Comparison of ENCODE assay signal across 8 cellular contexts in the genomic region with DNA sequence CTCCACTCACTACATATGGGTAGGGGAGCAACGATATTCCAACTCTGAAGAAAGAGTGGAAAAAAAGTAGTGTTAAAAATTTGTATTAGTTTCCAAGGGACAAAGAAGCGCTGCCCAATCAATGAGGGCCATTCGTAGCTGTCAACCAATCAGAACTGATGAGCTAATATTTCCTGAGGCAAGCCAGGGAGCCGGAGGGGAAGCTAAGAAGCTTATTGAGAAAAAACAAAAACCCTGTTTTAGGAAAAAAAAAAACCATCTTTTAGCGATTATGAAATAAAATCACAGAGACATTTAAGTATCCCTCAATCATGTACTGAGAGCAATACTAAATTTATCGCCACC.
DNase-seq lines count a peak whose midpoint lies in the region; ATAC-seq and TF ChIP-seq lines count a peak whose summit lies in the region.

No MANE protein-coding gene starts in this region.

- H3K4me3 ChIP-seq in GM12864 (ENCODE audit: low read depth, low read length): peak overlapping the region; percentile 65

- peak overlapping the region; percentile 100 for H3K27ac Mint-ChIP-seq in stimulated activated naive B cell treated with anti-CD40 and anti-IgM and Interleukin-4, amounts not matched to agents 10 μg/mL and 1 μg/mL and 100 μg/mL, for 72 hours

- TF ChIP-seq CTCF in 22Rv1 (IDR thresholded peaks at IDR 0.05) (no peak), GM12864 (IDR thresholded peaks at IDR 0.05; ENCODE audit: low read depth, low read length, missing control alignments) (no peak)

- peaks cover 3 to 6% of the 10 kb centered on the region in 2 donors for H3K9me3 Mint-ChIP-seq in stimulated activated naive B cell treated with anti-CD40 and anti-IgM and Interleukin-4, amounts not matched to agents 10 μg/mL and 1 μg/mL and 100 μg/mL, for 72 hours

- peaks cover 31 to 37% of the 10 kb centered on the region in 2 donors for H3K4me1 Mint-ChIP-seq in stimulated activated naive B cell treated with anti-CD40 and anti-IgM and Interleukin-4, amounts not matched to agents 10 μg/mL and 1 μg/mL and 100 μg/mL, for 72 hours

- H3K4me3 Mint-ChIP-seq in stimulated activated naive B cell treated with anti-CD40 and anti-IgM and Interleukin-4, amounts not matched to agents 10 μg/mL and 1 μg/mL and 100 μg/mL, for 72 hours: peak overlapping the region; percentile 88 to 99

- ATAC-seq in stimulated activated naive B cell treated with anti-CD40 and anti-IgM and Interleukin-4, amounts not matched to agents 10 μg/mL and 1 μg/mL and 100 μg/mL, for 72 hours (replicated peaks): peak in 1 of 2 donors; percentile 12
- no peak for ATAC-seq in HG02981 (IDR thresholded peaks at IDR 0.05; ENCODE audit: unreplicated experiment)

- H3K27me3 ChIP-seq in layer of hippocampus (ENCODE audit: control insufficient read depth, insufficient read depth, low read length): no peaks in the 10 kb centered on the region

- DNase-seq in GM12864 (ENCODE audit: low read depth) (no peak), NCI-H146 (lab: John Stamatoyannopoulos, UW) (peak; percentile 90), SW480 (ENCODE audit: low spot score) (peak; percentile 77), dedifferentiated amniotic fluid mesenchymal stem cell (ENCODE audit: extremely low spot score) (peak; percentile 93)
- DNase-seq in stimulated activated naive B cell treated with anti-CD40 and anti-IgM and Interleukin-4, amounts not matched to agents 10 μg/mL and 1 μg/mL and 100 μg/mL, for 72 hours: peak; percentile 49

- peaks cover 2 to 10% of the 10 kb centered on the region in 2 donors for H3K36me3 Mint-ChIP-seq in stimulated activated naive B cell treated with anti-CD40 and anti-IgM and Interleukin-4, amounts not matched to agents 10 μg/mL and 1 μg/mL and 100 μg/mL, for 72 hours

- peaks cover 0 to 6% of the 10 kb centered on the region in 2 donors for H3K27me3 Mint-ChIP-seq in stimulated activated naive B cell treated with anti-CD40 and anti-IgM and Interleukin-4, amounts not matched to agents 10 μg/mL and 1 μg/mL and 100 μg/mL, for 72 hours

- H3K27ac ChIP-seq in 22Rv1: peak overlapping the region; percentile 100
- H3K27ac ChIP-seq in layer of hippocampus (ENCODE audit: low read depth, low read length): peak overlapping the region; percentile 88
